ENCODE assay signal across 18 cellular contexts in the genomic region with DNA sequence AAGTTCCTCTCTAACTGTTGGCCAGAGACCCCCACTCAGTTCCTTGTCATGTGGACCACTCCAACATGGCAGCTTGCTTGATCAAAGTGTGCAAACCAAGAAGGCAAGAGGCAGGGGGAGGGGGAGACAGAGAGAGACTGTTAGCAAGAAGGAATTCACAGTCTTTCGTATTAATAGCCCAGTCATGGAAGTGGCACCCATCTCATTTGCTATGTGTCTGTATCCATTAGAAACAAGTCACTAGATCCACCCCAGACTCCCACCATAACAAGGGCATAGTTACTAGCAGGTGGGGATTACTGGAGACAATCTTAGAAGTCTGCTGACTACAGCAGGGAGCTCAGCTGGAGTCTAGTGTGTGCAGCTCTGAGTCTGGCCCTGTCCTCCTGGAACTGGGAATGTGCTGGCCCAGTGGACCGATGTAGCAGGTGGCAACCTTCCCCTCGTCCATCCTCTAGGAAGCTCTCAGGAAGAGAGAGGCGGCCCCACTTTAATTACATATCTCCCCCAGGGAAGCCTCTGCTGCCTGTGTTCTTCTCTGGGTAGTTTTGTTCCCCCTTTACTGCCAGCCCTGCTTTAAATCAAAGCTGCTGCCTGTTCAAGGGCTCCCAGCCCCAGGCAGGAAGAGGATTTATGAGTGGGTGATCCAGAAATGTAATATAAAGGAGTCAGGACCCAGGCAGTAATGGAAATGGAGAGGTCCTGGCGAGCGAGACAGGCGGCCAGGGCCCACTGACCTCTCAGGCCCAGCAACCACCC. TPM values are rescaled to one million over a fixed set of nuclear protein-coding genes. Genes with fewer than 3 reads are reported as not detected.
A peak's percentile ranks its signal among the peaks of the same experiment; 100 is the strongest.
DNase-seq lines count a peak whose midpoint lies in the region; ATAC-seq, FAIRE-seq and TF ChIP-seq lines count a peak whose summit lies in the region.
"Had no signal": no experiment of that assay in that cellular context is flagged by ENCODE, and none has a peak within 500 bp of the region (broad histone marks: within the 10 kb centered on the region; RNA-seq: fewer than 3 reads in every experiment).

No MANE protein-coding gene starts in this region.

- FAIRE-seq in bronchial epithelial cell (lab: Jason Lieb, UNC): peak; percentile 43

- no peaks in the 10 kb centered on the region for H3K4me1 ChIP-seq in gastrocnemius medialis
- H3K4me1 ChIP-seq: BE2C had no signal

- no peaks in the 10 kb centered on the region for H3K9me3 ChIP-seq in gastrocnemius medialis
- H3K9me3 ChIP-seq: BE2C had no signal

- TF ChIP-seq CTCF in bronchial epithelial cell (IDR thresholded peaks at IDR 0.05; ENCODE audit: insufficient read depth, low read length, severe bottlenecking): no peak
- no peak for TF ChIP-seq CTCF in gastrocnemius medialis (IDR thresholded peaks at IDR 0.05 in 4 of 5, conservative IDR thresholded peaks at IDR 0.05 in 1 of 5)

- H3K27ac ChIP-seq in gastrocnemius medialis: no peak overlapping the region

- in situ Hi-C loops in gastrocnemius medialis (cut with MboI; ENCODE audit: low sequenced_read_pairs in 4 of 4): no loop called here

- no peak for ATAC-seq in gastrocnemius medialis

- DNase-seq in NCI-H82 (lab: John Stamatoyannopoulos, UW) (peak; percentile 8), NCI-H82 treated with DMSO at 0.1 percent for 48 hours (lab: John Stamatoyannopoulos, UW; ENCODE audit: unreplicated experiment) (no peak), bronchial epithelial cell (ENCODE audit: low read depth) (no peak), mesenteric fat pad (ENCODE audit: low spot score) (peak; percentile 59), retina (peak; percentile 70), NCI-H2196 (lab: John Stamatoyannopoulos, UW; ENCODE audit: unreplicated experiment) (no peak), medulla oblongata (ENCODE audit: extremely low spot score) (no peak), gastrocnemius medialis (no peak)
- DNase-seq: 8988T; BE2C; CD4-positive, alpha-beta T cell; DMS53; NCI-H1105 treated with DMSO at 0.1 percent for 48 hours; NCI-H187; NCI-H2171; NCI-H510A treated with DMSO at 0.1 percent for 48 hours; OCI-M1; RPMI8226 had no signal

- intact Hi-C loops in gastrocnemius medialis (cut with DNase I; ENCODE audit: low total_unique reads): no loop called here

- TF ChIP-seq POLR2A in gastrocnemius medialis (IDR thresholded peaks at IDR 0.05): no peak

- H3K4me3 ChIP-seq in bronchial epithelial cell (ENCODE audit: low read depth, low read length) (no peak overlapping the region), gastrocnemius medialis (no peak overlapping the region)

- H3K27me3 ChIP-seq in bronchial epithelial cell (ENCODE audit: control insufficient read depth, insufficient read depth, low read length) (no peaks in the 10 kb centered on the region), gastrocnemius medialis (no peaks in the 10 kb centered on the region)
- H3K27me3 ChIP-seq: BE2C had no signal

- H3K36me3 ChIP-seq in bronchial epithelial cell (ENCODE audit: control insufficient read depth, insufficient read depth, low read length): no peaks in the 10 kb centered on the region
- H3K36me3 ChIP-seq in gastrocnemius medialis: no peaks in the 10 kb centered on the region
- H3K36me3 ChIP-seq: BE2C had no signal

RNA-seq across cellular contexts. Expression of a gene that starts 47.8 kb away (rescaled TPM):
- total RNA-seq in bronchial epithelial cell (4.6 and 11.1 TPM in 2 replicates), mesenteric fat pad (26.3 TPM), gastrocnemius medialis (10 to 100 TPM; 21.0 to 50.9 (median 36.0) TPM)

Comparison
In these comparisons a context has a peak if more than half of its experiments do, and no peak if none do; other contexts are left out.
1. DNase-seq: peak in NCI-H82 (single experiment), mesenteric fat pad (single experiment) and retina (single experiment); none in NCI-H82 treated with DMSO at 0.1 percent for 48 hours (single experiment), bronchial epithelial cell (single experiment), NCI-H2196 (single experiment), medulla oblongata (single experiment) and gastrocnemius medialis (0 of 2).